In the genomic region with DNA sequence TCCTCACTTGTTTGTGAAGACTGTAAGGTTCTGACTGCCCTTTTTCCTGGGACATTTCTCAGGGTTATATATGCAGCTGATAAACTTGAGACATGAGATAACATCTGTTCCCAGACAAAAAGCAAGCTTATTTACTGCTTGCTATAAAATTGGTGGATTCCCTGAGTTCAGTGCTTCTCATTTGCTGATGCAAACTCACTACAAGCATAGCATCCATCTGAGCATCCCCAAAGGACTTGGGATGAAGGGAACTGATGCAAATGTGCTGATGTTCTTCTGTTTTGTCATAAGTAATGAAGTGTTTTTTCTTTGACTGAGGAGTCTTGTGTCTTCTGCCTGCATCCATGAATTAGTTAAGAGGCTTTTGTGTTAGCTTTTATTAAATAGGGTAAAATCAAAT, we compare ENCODE assay signal across 1 cellular context.
TF ChIP-seq lines count a peak whose summit lies in the region.

No MANE protein-coding gene starts in this region.

TF ChIP-seq in SK-N-SH treated with all-trans-retinoic acid at 6 μM for 48 hours, 23 proteins besides CTCF, POLR2A, EP300 and RAD21 (continued from another document):
- TF ChIP-seq, protein P1, sequence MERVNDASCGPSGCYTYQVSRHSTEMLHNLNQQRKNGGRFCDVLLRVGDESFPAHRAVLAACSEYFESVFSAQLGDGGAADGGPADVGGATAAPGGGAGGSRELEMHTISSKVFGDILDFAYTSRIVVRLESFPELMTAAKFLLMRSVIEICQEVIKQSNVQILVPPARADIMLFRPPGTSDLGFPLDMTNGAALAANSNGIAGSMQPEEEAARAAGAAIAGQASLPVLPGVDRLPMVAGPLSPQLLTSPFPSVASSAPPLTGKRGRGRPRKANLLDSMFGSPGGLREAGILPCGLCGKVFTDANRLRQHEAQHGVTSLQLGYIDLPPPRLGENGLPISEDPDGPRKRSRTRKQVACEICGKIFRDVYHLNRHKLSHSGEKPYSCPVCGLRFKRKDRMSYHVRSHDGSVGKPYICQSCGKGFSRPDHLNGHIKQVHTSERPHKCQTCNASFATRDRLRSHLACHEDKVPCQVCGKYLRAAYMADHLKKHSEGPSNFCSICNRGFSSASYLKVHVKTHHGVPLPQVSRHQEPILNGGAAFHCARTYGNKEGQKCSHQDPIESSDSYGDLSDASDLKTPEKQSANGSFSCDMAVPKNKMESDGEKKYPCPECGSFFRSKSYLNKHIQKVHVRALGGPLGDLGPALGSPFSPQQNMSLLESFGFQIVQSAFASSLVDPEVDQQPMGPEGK (CRISPR knock-in tag; IDR thresholded peaks at IDR 0.05; ENCODE audit: borderline replicate concordance), result no peak
- TF ChIP-seq ZNF565 (CRISPR knock-in tag; conservative IDR thresholded peaks at IDR 0.05; ENCODE audit: low read depth) (no peak), ZC3H10 (CRISPR knock-in tag; IDR thresholded peaks at IDR 0.05) (no peak), SNAI2 (CRISPR knock-in tag; IDR thresholded peaks at IDR 0.05) (no peak), TCF4 (CRISPR knock-in tag; IDR thresholded peaks at IDR 0.05; ENCODE audit: borderline replicate concordance) (no peak), PPARA (CRISPR knock-in tag; IDR thresholded peaks at IDR 0.05; ENCODE audit: borderline replicate concordance) (no peak), ZFP3 (CRISPR knock-in tag; IDR thresholded peaks at IDR 0.05) (no peak), ISL1 (CRISPR knock-in tag; IDR thresholded peaks at IDR 0.05) (no peak), GLIS3 (CRISPR knock-in tag; IDR thresholded peaks at IDR 0.05) (no peak)
- TF ChIP-seq, protein P2, sequence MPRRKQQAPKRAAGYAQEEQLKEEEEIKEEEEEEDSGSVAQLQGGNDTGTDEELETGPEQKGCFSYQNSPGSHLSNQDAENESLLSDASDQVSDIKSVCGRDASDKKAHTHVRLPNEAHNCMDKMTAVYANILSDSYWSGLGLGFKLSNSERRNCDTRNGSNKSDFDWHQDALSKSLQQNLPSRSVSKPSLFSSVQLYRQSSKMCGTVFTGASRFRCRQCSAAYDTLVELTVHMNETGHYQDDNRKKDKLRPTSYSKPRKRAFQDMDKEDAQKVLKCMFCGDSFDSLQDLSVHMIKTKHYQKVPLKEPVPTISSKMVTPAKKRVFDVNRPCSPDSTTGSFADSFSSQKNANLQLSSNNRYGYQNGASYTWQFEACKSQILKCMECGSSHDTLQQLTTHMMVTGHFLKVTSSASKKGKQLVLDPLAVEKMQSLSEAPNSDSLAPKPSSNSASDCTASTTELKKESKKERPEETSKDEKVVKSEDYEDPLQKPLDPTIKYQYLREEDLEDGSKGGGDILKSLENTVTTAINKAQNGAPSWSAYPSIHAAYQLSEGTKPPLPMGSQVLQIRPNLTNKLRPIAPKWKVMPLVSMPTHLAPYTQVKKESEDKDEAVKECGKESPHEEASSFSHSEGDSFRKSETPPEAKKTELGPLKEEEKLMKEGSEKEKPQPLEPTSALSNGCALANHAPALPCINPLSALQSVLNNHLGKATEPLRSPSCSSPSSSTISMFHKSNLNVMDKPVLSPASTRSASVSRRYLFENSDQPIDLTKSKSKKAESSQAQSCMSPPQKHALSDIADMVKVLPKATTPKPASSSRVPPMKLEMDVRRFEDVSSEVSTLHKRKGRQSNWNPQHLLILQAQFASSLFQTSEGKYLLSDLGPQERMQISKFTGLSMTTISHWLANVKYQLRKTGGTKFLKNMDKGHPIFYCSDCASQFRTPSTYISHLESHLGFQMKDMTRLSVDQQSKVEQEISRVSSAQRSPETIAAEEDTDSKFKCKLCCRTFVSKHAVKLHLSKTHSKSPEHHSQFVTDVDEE (CRISPR knock-in tag; IDR thresholded peaks at IDR 0.05), result no peak
